In genomic region chr5:72070519-72070918, GRCh38 we compare ENCODE assay signal across 24 cellular contexts.
"Had no signal": no experiment of that assay in that cellular context is flagged by ENCODE, and none has a peak within 500 bp of the region (broad histone marks: within the 10 kb centered on the region; RNA-seq: fewer than 3 reads in every experiment).

No MANE protein-coding gene starts in this region.

- H3K4me3 Mint-ChIP-seq: activated naive CD4-positive, alpha-beta T cell treated with anti-CD3 and anti-CD28 coated beads, Interleukin-2, amount 50 U/mL, for 24 hours; central memory CD8-positive, alpha-beta T cell; immature natural killer cell; memory B cell; naive thymus-derived CD4-positive, alpha-beta T cell; stimulated activated naive CD8-positive, alpha-beta T cell treated with anti-CD3 and anti-CD28 coated beads, Interleukin-15, amount 100 ng/mL, for 72 hours had no signal

- H3K36me3 ChIP-seq: ascending aorta, ovary, right lobe of liver, suprapubic skin, transverse colon, vagina had no signal

- H3K27me3 ChIP-seq: ascending aorta, ovary, right lobe of liver, suprapubic skin, transverse colon, vagina had no signal

- H3K27ac Mint-ChIP-seq: activated naive CD4-positive, alpha-beta T cell treated with anti-CD3 and anti-CD28 coated beads, Interleukin-2, amount 50 U/mL, for 24 hours; immature natural killer cell; memory B cell; stimulated activated naive CD8-positive, alpha-beta T cell treated with anti-CD3 and anti-CD28 coated beads, Interleukin-15, amount 100 ng/mL, for 72 hours had no signal

- H3K4me1 ChIP-seq: ascending aorta, right lobe of liver, suprapubic skin, transverse colon, vagina had no signal

- H3K4me1 Mint-ChIP-seq: activated naive CD4-positive, alpha-beta T cell treated with anti-CD3 and anti-CD28 coated beads, Interleukin-2, amount 50 U/mL, for 24 hours; central memory CD8-positive, alpha-beta T cell; immature natural killer cell; memory B cell; stimulated activated naive CD8-positive, alpha-beta T cell treated with anti-CD3 and anti-CD28 coated beads, Interleukin-15, amount 100 ng/mL, for 72 hours had no signal

- DNase-seq: activated CD4-positive, CD25-positive, alpha-beta regulatory T cell treated with anti-CD3 and anti-CD28 coated beads, Interleukin-2, amount 50 U/mL, for 72 hours; activated CD8-positive, alpha-beta memory T cell treated with anti-CD3 and anti-CD28 coated beads for 24 hours; activated CD8-positive, alpha-beta memory T cell treated with anti-CD3 and anti-CD28 coated beads, Interleukin-2, amount 50 U/mL, for 48 hours; activated effector memory CD4-positive, alpha-beta T cell treated with Interleukin-2 at 50 U/mL for 16 hours; activated T-cell treated with anti-CD3 and anti-CD28 coated beads, Interleukin-2, amount 50 U/mL, for 48 hours; head of caudate nucleus; immature natural killer cell; kidney glomerular epithelial cell; left ventricle myocardium superior; naive thymus-derived CD4-positive, alpha-beta T cell; ovary; right lobe of liver; small intestine; stimulated activated CD4-positive, alpha-beta T cell treated with anti-CD3 and anti-CD28 coated beads, Interleukin-4, amount 100 ng/mL, for 1 hour; stimulated activated naive CD8-positive, alpha-beta T cell treated with anti-CD3 and anti-CD28 coated beads, Interleukin-15, amount 100 ng/mL, for 72 hours; T1000; transverse colon had no signal

- H3K9me3 Mint-ChIP-seq: activated naive CD4-positive, alpha-beta T cell treated with anti-CD3 and anti-CD28 coated beads, Interleukin-2, amount 50 U/mL, for 24 hours; central memory CD8-positive, alpha-beta T cell; memory B cell; stimulated activated naive CD8-positive, alpha-beta T cell treated with anti-CD3 and anti-CD28 coated beads, Interleukin-15, amount 100 ng/mL, for 72 hours had no signal

- H3K27ac ChIP-seq: ascending aorta, coronary artery, ovary, right lobe of liver, suprapubic skin, transverse colon, vagina had no signal

- ATAC-seq: left ventricle myocardium superior; naive thymus-derived CD4-positive, alpha-beta T cell; right lobe of liver; stimulated activated naive CD8-positive, alpha-beta T cell treated with anti-CD3 and anti-CD28 coated beads, Interleukin-15, amount 100 ng/mL, for 72 hours had no signal

- H3K4me3 ChIP-seq: ascending aorta, coronary artery, ovary, right lobe of liver, suprapubic skin, transverse colon, vagina had no signal

- H3K36me3 Mint-ChIP-seq: activated naive CD4-positive, alpha-beta T cell treated with anti-CD3 and anti-CD28 coated beads, Interleukin-2, amount 50 U/mL, for 24 hours; immature natural killer cell; memory B cell; naive thymus-derived CD4-positive, alpha-beta T cell had no signal
